8 cellular contexts compared by ENCODE assay signal in genomic region chr6:32933661-32934085, GRCh38. TPM values are rescaled to one million over a fixed set of nuclear protein-coding genes. Genes with fewer than 3 reads are reported as not detected.
DNase-seq lines count a peak whose midpoint lies in the region; ATAC-seq and TF ChIP-seq lines count a peak whose summit lies in the region.

No MANE protein-coding gene starts in this region.

- intact Hi-C loops in activated CD4-positive, alpha-beta memory T cell treated with anti-CD3 and anti-CD28 coated beads for 36 hours (cut with micrococcal nuclease), result loop anchor here (1.0 to 5.0 kb wide), 3 partner anchors 20 to 51 kb away; partner anchors contain the start of genes BRD2 and HLA-DMA

- H3K4me3 Mint-ChIP-seq in activated CD4-positive, alpha-beta memory T cell treated with anti-CD3 and anti-CD28 coated beads for 36 hours, result no peak overlapping the region

- POLR2A ChIA-PET in AG04449 (lab: Yijun Ruan, JAX), result interaction anchor here (1.0 to 1.8 kb wide), 6 partner anchors 35 to 51 kb away, joined by 3 to 14 read pairs (median 4); no protein-coding TSS in a partner anchor
- POLR2A ChIA-PET in activated CD4-positive, alpha-beta memory T cell treated with anti-CD3 and anti-CD28 coated beads for 36 hours (lab: Charles Lee), result interaction anchor here (0.7 to 1.6 kb wide), 8 partner anchors 21 to 80 kb away, joined by 3 to 18 read pairs (median 4); partner anchors contain the start of gene TAP1

- TF ChIP-seq CTCF in AG04449 (IDR thresholded peaks at IDR 0.05; ENCODE audit: insufficient read depth, low read length, missing control alignments), result peak; percentile 73

- H3K4me1 Mint-ChIP-seq in activated CD4-positive, alpha-beta memory T cell treated with anti-CD3 and anti-CD28 coated beads for 36 hours (ENCODE audit: low read depth), result no peaks in the 10 kb centered on the region

- H3K27ac Mint-ChIP-seq in activated CD4-positive, alpha-beta memory T cell treated with anti-CD3 and anti-CD28 coated beads for 36 hours, result no peak overlapping the region

- no peak for DNase-seq in AG04449 (ENCODE audit: low read depth, low spot score)
- peak; percentile 44 for DNase-seq in GM19238 (ENCODE audit: insufficient read length, low spot score)
- DNase-seq in NCI-H748 (lab: John Stamatoyannopoulos, UW; ENCODE audit: unreplicated experiment), result peak; percentile 72
- peak; percentile 84 for DNase-seq in activated CD4-positive, alpha-beta memory T cell treated with anti-CD3 and anti-CD28 coated beads for 36 hours
- peak; percentile 72 for DNase-seq in ecto neural progenitor cell (ENCODE audit: low spot score)
- peak; percentile 77 to 79 for DNase-seq in lung microvascular endothelial cell (ENCODE audit: low read depth in 2 of 2)
- DNase-seq in stimulated activated CD8-positive, alpha-beta memory T cell treated with anti-CD3 and anti-CD28 coated beads, Interleukin-15, amount 100 ng/mL, for 24 hours (ENCODE audit: low read depth), result peak; percentile 61

- CTCF ChIA-PET in AG04449 (lab: Yijun Ruan, JAX), result interaction anchor here (0.6 to 11.6 kb wide), 51 partner anchors 10 to 314 kb away, joined by 3 to 337 read pairs (median 5); partner anchors contain the start of genes BRD2, HLA-DMA, PSMB9 and TAP1
- CTCF ChIA-PET in activated CD4-positive, alpha-beta memory T cell treated with anti-CD3 and anti-CD28 coated beads for 36 hours (lab: Charles Lee), result interaction anchor here (0.6 to 13.1 kb wide), 47 partner anchors 8 to 316 kb away, joined by 3 to 384 read pairs (median 5); partner anchors contain the start of genes BRD2, HLA-DMA, HLA-DPA1 and TAP2

- H3K27me3 Mint-ChIP-seq in activated CD4-positive, alpha-beta memory T cell treated with anti-CD3 and anti-CD28 coated beads for 36 hours, result no peaks in the 10 kb centered on the region

- no peak for ATAC-seq in HG02970 (IDR thresholded peaks at IDR 0.05; ENCODE audit: low FRiP score, unreplicated experiment)

- no peaks in the 10 kb centered on the region for H3K9me3 Mint-ChIP-seq in activated CD4-positive, alpha-beta memory T cell treated with anti-CD3 and anti-CD28 coated beads for 36 hours

- no peaks in the 10 kb centered on the region for H3K36me3 Mint-ChIP-seq in activated CD4-positive, alpha-beta memory T cell treated with anti-CD3 and anti-CD28 coated beads for 36 hours

- no peak overlapping the region for H3K4me3 ChIP-seq in AG04449 (ENCODE audit: low read depth, low read length)

RNA-seq across cellular contexts. Expression of gene HLA-DMB, which starts 7.2 kb away (rescaled TPM):
- 1 to 10 TPM; 1.6 to 1.9 TPM for total RNA-seq in activated CD4-positive, alpha-beta memory T cell treated with anti-CD3 and anti-CD28 coated beads for 36 hours
- total RNA-seq in lung microvascular endothelial cell, result under 0.01 TPM in 1 of 2 replicates, not detected in the other

RNA-seq across cellular contexts. Expression of gene HLA-DMA, which starts 19.2 kb away (rescaled TPM):
- 10 to 100 TPM in 1 of 2 experiments, 1 to 10 TPM in 1; 9.6 to 10.2 TPM for total RNA-seq in activated CD4-positive, alpha-beta memory T cell treated with anti-CD3 and anti-CD28 coated beads for 36 hours
- 0.20 and 0.44 TPM in 2 replicates for total RNA-seq in lung microvascular endothelial cell

RNA-seq across cellular contexts. Expression of gene BRD2, which starts 34.7 kb away (rescaled TPM):
- total RNA-seq in activated CD4-positive, alpha-beta memory T cell treated with anti-CD3 and anti-CD28 coated beads for 36 hours, result 100 to 1,000 TPM; 168 to 190 TPM
- 34.0 and 49.8 TPM in 2 replicates for total RNA-seq in lung microvascular endothelial cell
